Comparison of ENCODE assay signal across 24 cellular contexts in genomic region chr5:5939724-5940370, GRCh38.
"Had no signal": no experiment of that assay in that cellular context is flagged by ENCODE, and none has a peak within 500 bp of the region (broad histone marks: within the 10 kb centered on the region; RNA-seq: fewer than 3 reads in every experiment).

No MANE protein-coding gene starts in this region.

- H3K27ac Mint-ChIP-seq: activated CD4-positive, alpha-beta T cell treated with anti-CD3 and anti-CD28 coated beads, Interleukin-2, amount 10 ng/mL, durations not matched to agents 24 days and 14 days; activated naive CD8-positive, alpha-beta T cell treated with anti-CD3 and anti-CD28 coated beads, Interleukin-2, amount 10 ng/mL, durations not matched to agents 7 days and 5 days; WTC11 had no signal

- H3K9ac ChIP-seq: KMS-11 had no signal

- DNase-seq: activated CD4-positive, alpha-beta T cell treated with anti-CD3 and anti-CD28 coated beads for 1 hour; activated CD4-positive, alpha-beta T cell treated with anti-CD3 and anti-CD28 coated beads, Interleukin-2, amount 10 ng/mL, durations not matched to agents 24 days and 14 days; activated CD4-positive, alpha-beta T cell treated with anti-CD3 and anti-CD28 coated beads, Interleukin-2, amount 50 U/mL, for 48 hours; activated gamma-delta T cell treated with Interleukin-2 at 50 U/mL for 16 hours; activated naive CD4-positive, alpha-beta T cell treated with anti-CD3 and anti-CD28 coated beads, Interleukin-2, amount 50 U/mL, for 16 hours; activated naive CD8-positive, alpha-beta T cell treated with anti-CD3 and anti-CD28 coated beads, Interleukin-2, amount 10 ng/mL, durations not matched to agents 7 days and 5 days; activated T-cell treated with anti-CD3 and anti-CD28 coated beads, Interleukin-2, amount 50 U/mL, for 4 hours; adrenal gland; anterior cingulate cortex; central memory CD4-positive, alpha-beta T cell; MV-4-11; NCI-H1092 treated with DMSO at 0.1 percent for 48 hours; NCI-H1417 treated with DMSO at 0.1 percent for 48 hours; NCI-H1694; NCI-H2029; NCI-H2107; NCI-H524; SHP77; SW 1271 had no signal

- H3K9me3 Mint-ChIP-seq: activated CD4-positive, alpha-beta T cell treated with anti-CD3 and anti-CD28 coated beads, Interleukin-2, amount 10 ng/mL, durations not matched to agents 24 days and 14 days; activated naive CD8-positive, alpha-beta T cell treated with anti-CD3 and anti-CD28 coated beads, Interleukin-2, amount 10 ng/mL, durations not matched to agents 7 days and 5 days; activated T-cell treated with anti-CD3 and anti-CD28 coated beads, Interleukin-2, amount 50 U/mL, for 4 hours; WTC11 had no signal

- H3K36me3 Mint-ChIP-seq: activated naive CD8-positive, alpha-beta T cell treated with anti-CD3 and anti-CD28 coated beads, Interleukin-2, amount 10 ng/mL, durations not matched to agents 7 days and 5 days; WTC11 had no signal

- H3K4me3 ChIP-seq: adrenal gland, breast epithelium, SJSA1 had no signal

- H3K27me3 ChIP-seq: adrenal gland, breast epithelium, SJSA1 had no signal

- H3K27ac ChIP-seq: adrenal gland, breast epithelium, KMS-11, SJSA1 had no signal

- ATAC-seq: activated T-cell treated with anti-CD3 and anti-CD28 coated beads, Interleukin-2, amount 50 U/mL, for 4 hours; SK-N-SH treated with all-trans-retinoic acid at 6 μM for 48 hours; WTC11 had no signal

- H3K9me3 ChIP-seq: adrenal gland, breast epithelium, SJSA1 had no signal

- H3K4me3 Mint-ChIP-seq: activated CD4-positive, alpha-beta T cell treated with anti-CD3 and anti-CD28 coated beads, Interleukin-2, amount 10 ng/mL, durations not matched to agents 24 days and 14 days; activated naive CD8-positive, alpha-beta T cell treated with anti-CD3 and anti-CD28 coated beads, Interleukin-2, amount 10 ng/mL, durations not matched to agents 7 days and 5 days; activated T-cell treated with anti-CD3 and anti-CD28 coated beads, Interleukin-2, amount 50 U/mL, for 4 hours; WTC11 had no signal

- H3K36me3 ChIP-seq: adrenal gland, breast epithelium, SJSA1 had no signal

- H3K27me3 Mint-ChIP-seq: activated naive CD8-positive, alpha-beta T cell treated with anti-CD3 and anti-CD28 coated beads, Interleukin-2, amount 10 ng/mL, durations not matched to agents 7 days and 5 days had no signal

- H3K4me2 ChIP-seq: KMS-11 had no signal

- H3K4me1 ChIP-seq: adrenal gland, breast epithelium, SJSA1 had no signal

- H3K4me1 Mint-ChIP-seq: activated CD4-positive, alpha-beta T cell treated with anti-CD3 and anti-CD28 coated beads, Interleukin-2, amount 10 ng/mL, durations not matched to agents 24 days and 14 days; activated naive CD8-positive, alpha-beta T cell treated with anti-CD3 and anti-CD28 coated beads, Interleukin-2, amount 10 ng/mL, durations not matched to agents 7 days and 5 days; WTC11 had no signal
